Comparison of ENCODE assay signal across 17 cellular contexts in genomic region chr7:1719913-1720312, GRCh38. TPM values are rescaled to one million over a fixed set of nuclear protein-coding genes. Genes with fewer than 3 reads are reported as not detected.
"Had no signal": no experiment of that assay in that cellular context is flagged by ENCODE, and none has a peak within 500 bp of the region (broad histone marks: within the 10 kb centered on the region; RNA-seq: fewer than 3 reads in every experiment).

No MANE protein-coding gene starts in this region.

- H3K4me3 Mint-ChIP-seq: activated naive CD8-positive, alpha-beta T cell; activated T-cell treated with anti-CD3 and anti-CD28 coated beads, Interleukin-2, amount 50 U/mL, for 4 hours; naive thymus-derived CD4-positive, alpha-beta T cell; neural crest cell; WTC11 had no signal

- DNase-seq: activated CD8-positive, alpha-beta memory T cell treated with anti-CD3 and anti-CD28 coated beads, Interleukin-2, amount 50 U/mL, for 48 hours; activated naive CD4-positive, alpha-beta T cell; activated T-cell treated with anti-CD3 and anti-CD28 coated beads, Interleukin-2, amount 50 U/mL, for 4 hours; adrenal gland; colonic mucosa; left colon; lower lobe of right lung; naive thymus-derived CD4-positive, alpha-beta T cell; stimulated activated CD4-positive, alpha-beta T cell treated with anti-CD3 and anti-CD28 coated beads, Interleukin-4, amount 100 ng/mL, for 24 hours; stimulated activated naive CD8-positive, alpha-beta T cell treated with anti-CD3 and anti-CD28 coated beads, Interleukin-15, Interleukin-2, amounts not matched to agents 100 U/mL and 50 U/mL, for 24 hours; T-helper 1 cell; T-helper 9 cell; upper lobe of left lung had no signal

- H3K27me3 Mint-ChIP-seq: activated naive CD8-positive, alpha-beta T cell had no signal

- H3K27ac Mint-ChIP-seq: activated naive CD8-positive, alpha-beta T cell; activated T-helper 2 cell treated with anti-CD3 and anti-CD28 coated beads, Interferon-gamma antibody, Interleukin-2, Interleukin-4, amounts not matched to agents 10 μg/mL and 5 μg/mL and 100 μg/mL, durations not matched to agents 14 hours and 24 hours and 36 hours; naive thymus-derived CD4-positive, alpha-beta T cell; WTC11 had no signal

- H3K9me3 Mint-ChIP-seq: activated T-cell treated with anti-CD3 and anti-CD28 coated beads, Interleukin-2, amount 50 U/mL, for 4 hours; activated T-helper 2 cell treated with anti-CD3 and anti-CD28 coated beads, Interferon-gamma antibody, Interleukin-2, Interleukin-4, amounts not matched to agents 10 μg/mL and 5 μg/mL and 100 μg/mL, durations not matched to agents 14 hours and 24 hours and 36 hours; neural crest cell; WTC11 had no signal

- ATAC-seq: activated T-cell treated with anti-CD3 and anti-CD28 coated beads, Interleukin-2, amount 50 U/mL, for 4 hours; left colon; lower lobe of right lung; naive thymus-derived CD4-positive, alpha-beta T cell; stimulated activated naive CD8-positive, alpha-beta T cell treated with anti-CD3 and anti-CD28 coated beads, Interleukin-15, Interleukin-2, amounts not matched to agents 100 U/mL and 50 U/mL, for 24 hours had no signal

- H3K36me3 Mint-ChIP-seq: activated naive CD8-positive, alpha-beta T cell; naive thymus-derived CD4-positive, alpha-beta T cell; WTC11 had no signal

RNA-seq across cellular contexts. Expression of gene ELFN1, which starts 49.8 kb away (rescaled TPM):
- total RNA-seq: activated T-helper 2 cell treated with anti-CD3 and anti-CD28 coated beads, Interferon-gamma antibody, Interleukin-2, Interleukin-4, amounts not matched to agents 10 μg/mL and 5 μg/mL and 100 μg/mL, durations not matched to agents 14 hours and 24 hours and 36 hours had no signal
